ENCODE assay signal across 1 cellular context in genomic region chr1:51690285-51690961, GRCh38.
TF ChIP-seq lines count a peak whose summit lies in the region.

No MANE protein-coding gene starts in this region.

TF ChIP-seq in HepG2, 621 proteins besides CTCF, POLR2A, EP300 and RAD21 (continued from another document and continues in another):
- TF ChIP-seq AFF4 (CRISPR knock-in tag; IDR thresholded peaks at IDR 0.05), result 0 out of 2 replicates have a peak, but pooled peaks have one; percentile 36
- TF ChIP-seq ZNF143 (CRISPR knock-in tag; IDR thresholded peaks at IDR 0.05), result no peak
- no peak; the same call in 1 of the 2 replicates for TF ChIP-seq ZNF841 (CRISPR knock-in tag; IDR thresholded peaks at IDR 0.05; ENCODE audit: borderline replicate concordance)
- 0 out of 2 replicates have a peak, but pooled peaks have one; percentile 54 for TF ChIP-seq MEIS1 (CRISPR knock-in tag; IDR thresholded peaks at IDR 0.05; ENCODE audit: borderline replicate concordance)
- TF ChIP-seq GABPB1 (CRISPR knock-in tag; IDR thresholded peaks at IDR 0.05), result peak; percentile 42; the same call in 1 of the 2 replicates
- TF ChIP-seq CEBPG (CRISPR knock-in tag; IDR thresholded peaks at IDR 0.05), result peak; percentile 97
- TF ChIP-seq HBP1 (CRISPR knock-in tag; IDR thresholded peaks at IDR 0.05; ENCODE audit: low read depth), result 0 out of 2 replicates have a peak, but pooled peaks have one; percentile 47
- TF ChIP-seq KDM6A (CRISPR knock-in tag; IDR thresholded peaks at IDR 0.05; ENCODE audit: low read depth), result peak; percentile 71
- peak; percentile 91 for TF ChIP-seq FOXP1 (IDR thresholded peaks at IDR 0.05)
- peak; percentile 98 for TF ChIP-seq FOXP1 (CRISPR knock-in tag; IDR thresholded peaks at IDR 0.05)
- TF ChIP-seq ZMYM3 (CRISPR knock-in tag; IDR thresholded peaks at IDR 0.05), result no peak
- TF ChIP-seq ZNF441 (CRISPR knock-in tag; IDR thresholded peaks at IDR 0.05; ENCODE audit: borderline replicate concordance), result no peak
- no peak; the same call in 1 of the 2 replicates for TF ChIP-seq HNF1A (IDR thresholded peaks at IDR 0.05; ENCODE audit: low read depth)
- TF ChIP-seq HNF1A (CRISPR knock-in tag; IDR thresholded peaks at IDR 0.05; ENCODE audit: borderline replicate concordance), result peak; percentile 63; the same call in 1 of the 2 replicates
- TF ChIP-seq ZBTB42 (CRISPR knock-in tag; IDR thresholded peaks at IDR 0.05), result no peak
- peak; percentile 77 for TF ChIP-seq ATF2 (CRISPR knock-in tag; IDR thresholded peaks at IDR 0.05)
- TF ChIP-seq ZBTB25 (CRISPR knock-in tag; IDR thresholded peaks at IDR 0.05), result peak; percentile 71; the same call in 1 of the 2 replicates
- no peak for TF ChIP-seq HNRNPK (IDR thresholded peaks at IDR 0.05; ENCODE audit: low read depth, low read length, poor library complexity, severe bottlenecking)
- TF ChIP-seq ZNF691 (CRISPR knock-in tag; IDR thresholded peaks at IDR 0.05; ENCODE audit: borderline replicate concordance, low read depth), result no peak
- 0 out of 2 replicates have a peak, but pooled peaks have one; percentile 22 for TF ChIP-seq ZSCAN21 (CRISPR knock-in tag; IDR thresholded peaks at IDR 0.05; ENCODE audit: borderline replicate concordance)
- 0 out of 4 replicates have a peak, but pooled peaks of 1 of the 2 experiments have one; percentile 9 for TF ChIP-seq HMGXB4 (CRISPR knock-in tag; IDR thresholded peaks at IDR 0.05; ENCODE audit: borderline replicate concordance in 1 of 2, low read depth in 1 of 2)
- TF ChIP-seq TFE3 (CRISPR knock-in tag; IDR thresholded peaks at IDR 0.05), result peak; percentile 80
- TF ChIP-seq BCLAF1 (IDR thresholded peaks at IDR 0.05), result no peak
- no peak for TF ChIP-seq MAZ (IDR thresholded peaks at IDR 0.05; ENCODE audit: borderline replicate concordance, low read depth, low read length)
- 0 out of 2 replicates have a peak, but pooled peaks have one; percentile 20 for TF ChIP-seq MAZ (CRISPR knock-in tag; IDR thresholded peaks at IDR 0.05; ENCODE audit: low read depth)
- TF ChIP-seq THYN1 (CRISPR knock-in tag; IDR thresholded peaks at IDR 0.05; ENCODE audit: borderline replicate concordance, low read depth), result no peak
- TF ChIP-seq ZNF850 (CRISPR knock-in tag; conservative IDR thresholded peaks at IDR 0.05), result no peak
- TF ChIP-seq ZNF230 (CRISPR knock-in tag; IDR thresholded peaks at IDR 0.05), result no peak
- no peak for TF ChIP-seq ATF6 (CRISPR knock-in tag; conservative IDR thresholded peaks at IDR 0.05)
